1 cellular context compared by ENCODE assay signal in the genomic region with DNA sequence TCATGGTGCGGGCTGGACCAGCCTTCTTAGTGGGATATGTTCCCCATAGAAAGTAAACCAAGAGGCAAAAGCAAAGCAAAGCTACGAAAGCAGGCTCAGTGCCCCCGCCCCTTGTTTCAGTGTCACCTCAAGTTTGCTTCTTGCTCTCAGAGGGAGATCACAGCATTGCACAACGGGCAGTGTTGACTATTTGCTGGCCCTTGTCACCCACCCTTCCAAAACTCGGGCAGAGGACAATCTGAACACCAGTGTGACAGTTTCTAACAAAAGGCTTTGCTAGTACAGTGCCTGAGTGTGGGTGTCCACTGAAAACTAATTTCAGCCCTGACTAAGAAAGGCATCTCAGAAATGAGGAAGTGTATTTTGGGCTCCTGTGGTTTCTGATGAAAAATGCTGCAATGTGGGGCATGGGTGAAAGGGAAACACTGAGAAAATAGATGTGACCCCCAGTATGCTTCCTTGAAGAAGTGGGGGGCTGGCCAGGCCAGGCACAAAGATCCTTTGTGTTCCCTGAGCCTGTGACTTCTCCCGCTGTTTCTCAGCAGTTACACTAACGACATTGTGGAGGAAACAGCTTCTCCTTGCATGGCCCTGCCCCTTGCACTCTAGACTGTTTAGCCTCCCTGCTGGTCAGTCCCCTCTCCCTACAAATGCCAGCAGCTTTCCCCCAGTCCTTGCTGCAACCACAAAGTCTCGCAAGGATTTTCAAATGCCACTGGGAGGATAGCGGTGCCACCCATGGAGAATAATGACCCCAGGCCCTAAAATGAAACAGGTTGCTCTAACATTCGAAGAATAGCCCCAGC.
TF ChIP-seq lines count a peak whose summit lies in the region.

No MANE protein-coding gene starts in this region.

TF ChIP-seq in HepG2, 621 proteins besides CTCF, POLR2A, EP300 and RAD21 (continued from another document and continues in another):
- TF ChIP-seq ZSCAN31 (CRISPR knock-in tag; IDR thresholded peaks at IDR 0.05; ENCODE audit: low read depth) (no peak), ZNF672 (CRISPR knock-in tag; IDR thresholded peaks at IDR 0.05) (no peak), NFRKB (IDR thresholded peaks at IDR 0.05) (no peak), ZNF10 (CRISPR knock-in tag; IDR thresholded peaks at IDR 0.05; ENCODE audit: borderline replicate concordance, low read depth) (no peak), ZFY (CRISPR knock-in tag; IDR thresholded peaks at IDR 0.05) (no peak), MYC (CRISPR knock-in tag; IDR thresholded peaks at IDR 0.05; ENCODE audit: borderline replicate concordance) (no peak), KAT2B (IDR thresholded peaks at IDR 0.05; ENCODE audit: borderline replicate concordance, low read depth, low read length) (no peak), SIN3A (IDR thresholded peaks at IDR 0.05; ENCODE audit: borderline replicate concordance, low read depth, low read length) (no peak), SMAD1 (CRISPR knock-in tag; IDR thresholded peaks at IDR 0.05; ENCODE audit: borderline replicate concordance, low read depth) (no peak), ZNF337 (CRISPR knock-in tag; IDR thresholded peaks at IDR 0.05; ENCODE audit: borderline replicate concordance, low read depth) (no peak), ZNF737 (CRISPR knock-in tag; IDR thresholded peaks at IDR 0.05; ENCODE audit: borderline replicate concordance) (no peak), TEAD2 (CRISPR knock-in tag; IDR thresholded peaks at IDR 0.05) (no peak), ZFP90 (CRISPR knock-in tag; IDR thresholded peaks at IDR 0.05; ENCODE audit: borderline replicate concordance) (no peak), YEATS2 (CRISPR knock-in tag; IDR thresholded peaks at IDR 0.05; ENCODE audit: borderline replicate concordance) (no peak), ZNF138 (CRISPR knock-in tag; IDR thresholded peaks at IDR 0.05; ENCODE audit: low read depth) (no peak), ZNF891 (CRISPR knock-in tag; IDR thresholded peaks at IDR 0.05) (no peak), ZNF207 (IDR thresholded peaks at IDR 0.05; ENCODE audit: borderline replicate concordance) (no peak), ZNF382 (CRISPR knock-in tag; IDR thresholded peaks at IDR 0.05; ENCODE audit: borderline replicate concordance) (no peak), ZNF768 (CRISPR knock-in tag; IDR thresholded peaks at IDR 0.05) (no peak), NCOA1 (CRISPR knock-in tag; IDR thresholded peaks at IDR 0.05) (no peak), STAG1 (CRISPR knock-in tag; IDR thresholded peaks at IDR 0.05) (no peak), MEIS1 (CRISPR knock-in tag; IDR thresholded peaks at IDR 0.05; ENCODE audit: borderline replicate concordance) (no peak), SKI (IDR thresholded peaks at IDR 0.05; ENCODE audit: partially characterized antibody) (no peak), TMF1 (CRISPR knock-in tag; IDR thresholded peaks at IDR 0.05; ENCODE audit: low read depth) (no peak), ZNF331 (CRISPR knock-in tag; IDR thresholded peaks at IDR 0.05) (no peak; the same call in 1 of the 2 replicates), ZNF564 (CRISPR knock-in tag; IDR thresholded peaks at IDR 0.05) (no peak), ZFP41 (CRISPR knock-in tag; IDR thresholded peaks at IDR 0.05; ENCODE audit: borderline replicate concordance) (no peak), HNF4G (IDR thresholded peaks at IDR 0.05; ENCODE audit: borderline replicate concordance, low read depth, low read length) (peak; percentile 37; the same call in 1 of the 2 replicates), HNF4G (CRISPR knock-in tag; IDR thresholded peaks at IDR 0.05; ENCODE audit: borderline replicate concordance, low read depth) (0 out of 2 replicates have a peak, but pooled peaks have one; percentile 9), SP1 (IDR thresholded peaks at IDR 0.05) (no peak), SP1 (CRISPR knock-in tag; IDR thresholded peaks at IDR 0.05) (no peak), ZNF546 (CRISPR knock-in tag; conservative IDR thresholded peaks at IDR 0.05) (no peak), NPAS2 (CRISPR knock-in tag; IDR thresholded peaks at IDR 0.05; ENCODE audit: borderline replicate concordance) (no peak), HNRNPK (IDR thresholded peaks at IDR 0.05; ENCODE audit: low read depth, low read length, poor library complexity, severe bottlenecking) (no peak), JUNB (CRISPR knock-in tag; IDR thresholded peaks at IDR 0.05; ENCODE audit: borderline replicate concordance) (no peak), ZNF619 (CRISPR knock-in tag; IDR thresholded peaks at IDR 0.05) (no peak), MLLT10 (CRISPR knock-in tag; IDR thresholded peaks at IDR 0.05) (no peak), AKAP8 (CRISPR knock-in tag; IDR thresholded peaks at IDR 0.05) (no peak), ZNF329 (CRISPR knock-in tag; IDR thresholded peaks at IDR 0.05; ENCODE audit: low read depth) (no peak), HHEX (CRISPR knock-in tag; IDR thresholded peaks at IDR 0.05) (no peak), ZMAT3 (CRISPR knock-in tag; conservative IDR thresholded peaks at IDR 0.05) (no peak)
- TF ChIP-seq, protein P1, sequence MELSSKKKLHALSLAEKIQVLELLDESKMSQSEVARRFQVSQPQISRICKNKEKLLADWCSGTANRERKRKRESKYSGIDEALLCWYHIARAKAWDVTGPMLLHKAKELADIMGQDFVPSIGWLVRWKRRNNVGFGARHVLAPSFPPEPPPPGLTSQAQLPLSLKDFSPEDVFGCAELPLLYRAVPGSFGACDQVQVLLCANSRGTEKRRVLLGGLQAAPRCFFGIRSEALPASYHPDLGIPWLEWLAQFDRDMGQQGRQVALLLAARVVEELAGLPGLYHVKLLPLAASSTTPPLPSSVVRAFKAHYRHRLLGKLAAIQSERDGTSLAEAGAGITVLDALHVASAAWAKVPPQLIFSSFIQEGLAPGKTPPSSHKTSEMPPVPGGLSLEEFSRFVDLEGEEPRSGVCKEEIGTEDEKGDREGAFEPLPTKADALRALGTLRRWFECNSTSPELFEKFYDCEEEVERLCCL (CRISPR knock-in tag; IDR thresholded peaks at IDR 0.05; ENCODE audit: borderline replicate concordance) = no peak
- TF ChIP-seq, protein P2, sequence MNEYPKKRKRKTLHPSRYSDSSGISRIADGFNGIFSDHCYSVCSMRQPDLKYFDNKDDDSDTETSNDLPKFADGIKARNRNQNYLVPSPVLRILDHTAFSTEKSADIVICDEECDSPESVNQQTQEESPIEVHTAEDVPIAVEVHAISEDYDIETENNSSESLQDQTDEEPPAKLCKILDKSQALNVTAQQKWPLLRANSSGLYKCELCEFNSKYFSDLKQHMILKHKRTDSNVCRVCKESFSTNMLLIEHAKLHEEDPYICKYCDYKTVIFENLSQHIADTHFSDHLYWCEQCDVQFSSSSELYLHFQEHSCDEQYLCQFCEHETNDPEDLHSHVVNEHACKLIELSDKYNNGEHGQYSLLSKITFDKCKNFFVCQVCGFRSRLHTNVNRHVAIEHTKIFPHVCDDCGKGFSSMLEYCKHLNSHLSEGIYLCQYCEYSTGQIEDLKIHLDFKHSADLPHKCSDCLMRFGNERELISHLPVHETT (CRISPR knock-in tag; conservative IDR thresholded peaks at IDR 0.05) = no peak
- TF ChIP-seq, protein P3, sequence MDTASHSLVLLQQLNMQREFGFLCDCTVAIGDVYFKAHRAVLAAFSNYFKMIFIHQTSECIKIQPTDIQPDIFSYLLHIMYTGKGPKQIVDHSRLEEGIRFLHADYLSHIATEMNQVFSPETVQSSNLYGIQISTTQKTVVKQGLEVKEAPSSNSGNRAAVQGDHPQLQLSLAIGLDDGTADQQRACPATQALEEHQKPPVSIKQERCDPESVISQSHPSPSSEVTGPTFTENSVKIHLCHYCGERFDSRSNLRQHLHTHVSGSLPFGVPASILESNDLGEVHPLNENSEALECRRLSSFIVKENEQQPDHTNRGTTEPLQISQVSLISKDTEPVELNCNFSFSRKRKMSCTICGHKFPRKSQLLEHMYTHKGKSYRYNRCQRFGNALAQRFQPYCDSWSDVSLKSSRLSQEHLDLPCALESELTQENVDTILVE (CRISPR knock-in tag; IDR thresholded peaks at IDR 0.05) = no peak
- TF ChIP-seq, protein P4, sequence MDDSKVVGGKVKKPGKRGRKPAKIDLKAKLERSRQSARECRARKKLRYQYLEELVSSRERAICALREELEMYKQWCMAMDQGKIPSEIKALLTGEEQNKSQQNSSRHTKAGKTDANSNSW (CRISPR knock-in tag; IDR thresholded peaks at IDR 0.05; ENCODE audit: borderline replicate concordance) = no peak
- TF ChIP-seq, protein P5, sequence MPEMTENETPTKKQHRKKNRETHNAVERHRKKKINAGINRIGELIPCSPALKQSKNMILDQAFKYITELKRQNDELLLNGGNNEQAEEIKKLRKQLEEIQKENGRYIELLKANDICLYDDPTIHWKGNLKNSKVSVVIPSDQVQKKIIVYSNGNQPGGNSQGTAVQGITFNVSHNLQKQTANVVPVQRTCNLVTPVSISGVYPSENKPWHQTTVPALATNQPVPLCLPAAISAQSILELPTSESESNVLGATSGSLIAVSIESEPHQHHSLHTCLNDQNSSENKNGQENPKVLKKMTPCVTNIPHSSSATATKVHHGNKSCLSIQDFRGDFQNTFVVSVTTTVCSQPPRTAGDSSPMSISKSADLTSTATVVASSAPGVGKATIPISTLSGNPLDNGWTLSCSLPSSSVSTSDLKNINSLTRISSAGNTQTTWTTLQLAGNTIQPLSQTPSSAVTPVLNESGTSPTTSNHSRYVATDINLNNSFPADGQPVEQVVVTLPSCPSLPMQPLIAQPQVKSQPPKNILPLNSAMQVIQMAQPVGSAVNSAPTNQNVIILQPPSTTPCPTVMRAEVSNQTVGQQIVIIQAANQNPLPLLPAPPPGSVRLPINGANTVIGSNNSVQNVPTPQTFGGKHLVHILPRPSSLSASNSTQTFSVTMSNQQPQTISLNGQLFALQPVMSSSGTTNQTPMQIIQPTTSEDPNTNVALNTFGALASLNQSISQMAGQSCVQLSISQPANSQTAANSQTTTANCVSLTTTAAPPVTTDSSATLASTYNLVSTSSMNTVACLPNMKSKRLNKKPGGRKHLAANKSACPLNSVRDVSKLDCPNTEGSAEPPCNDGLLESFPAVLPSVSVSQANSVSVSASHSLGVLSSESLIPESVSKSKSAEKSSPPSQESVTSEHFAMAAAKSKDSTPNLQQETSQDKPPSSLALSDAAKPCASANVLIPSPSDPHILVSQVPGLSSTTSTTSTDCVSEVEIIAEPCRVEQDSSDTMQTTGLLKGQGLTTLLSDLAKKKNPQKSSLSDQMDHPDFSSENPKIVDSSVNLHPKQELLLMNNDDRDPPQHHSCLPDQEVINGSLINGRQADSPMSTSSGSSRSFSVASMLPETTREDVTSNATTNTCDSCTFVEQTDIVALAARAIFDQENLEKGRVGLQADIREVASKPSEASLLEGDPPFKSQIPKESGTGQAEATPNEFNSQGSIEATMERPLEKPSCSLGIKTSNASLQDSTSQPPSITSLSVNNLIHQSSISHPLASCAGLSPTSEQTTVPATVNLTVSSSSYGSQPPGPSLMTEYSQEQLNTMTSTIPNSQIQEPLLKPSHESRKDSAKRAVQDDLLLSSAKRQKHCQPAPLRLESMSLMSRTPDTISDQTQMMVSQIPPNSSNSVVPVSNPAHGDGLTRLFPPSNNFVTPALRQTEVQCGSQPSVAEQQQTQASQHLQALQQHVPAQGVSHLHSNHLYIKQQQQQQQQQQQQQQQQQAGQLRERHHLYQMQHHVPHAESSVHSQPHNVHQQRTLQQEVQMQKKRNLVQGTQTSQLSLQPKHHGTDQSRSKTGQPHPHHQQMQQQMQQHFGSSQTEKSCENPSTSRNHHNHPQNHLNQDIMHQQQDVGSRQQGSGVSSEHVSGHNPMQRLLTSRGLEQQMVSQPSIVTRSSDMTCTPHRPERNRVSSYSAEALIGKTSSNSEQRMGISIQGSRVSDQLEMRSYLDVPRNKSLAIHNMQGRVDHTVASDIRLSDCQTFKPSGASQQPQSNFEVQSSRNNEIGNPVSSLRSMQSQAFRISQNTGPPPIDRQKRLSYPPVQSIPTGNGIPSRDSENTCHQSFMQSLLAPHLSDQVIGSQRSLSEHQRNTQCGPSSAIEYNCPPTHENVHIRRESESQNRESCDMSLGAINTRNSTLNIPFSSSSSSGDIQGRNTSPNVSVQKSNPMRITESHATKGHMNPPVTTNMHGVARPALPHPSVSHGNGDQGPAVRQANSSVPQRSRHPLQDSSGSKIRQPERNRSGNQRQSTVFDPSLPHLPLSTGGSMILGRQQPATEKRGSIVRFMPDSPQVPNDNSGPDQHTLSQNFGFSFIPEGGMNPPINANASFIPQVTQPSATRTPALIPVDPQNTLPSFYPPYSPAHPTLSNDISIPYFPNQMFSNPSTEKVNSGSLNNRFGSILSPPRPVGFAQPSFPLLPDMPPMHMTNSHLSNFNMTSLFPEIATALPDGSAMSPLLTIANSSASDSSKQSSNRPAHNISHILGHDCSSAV (CRISPR knock-in tag; IDR thresholded peaks at IDR 0.05; ENCODE audit: borderline replicate concordance) = no peak
- TF ChIP-seq, protein P6, sequence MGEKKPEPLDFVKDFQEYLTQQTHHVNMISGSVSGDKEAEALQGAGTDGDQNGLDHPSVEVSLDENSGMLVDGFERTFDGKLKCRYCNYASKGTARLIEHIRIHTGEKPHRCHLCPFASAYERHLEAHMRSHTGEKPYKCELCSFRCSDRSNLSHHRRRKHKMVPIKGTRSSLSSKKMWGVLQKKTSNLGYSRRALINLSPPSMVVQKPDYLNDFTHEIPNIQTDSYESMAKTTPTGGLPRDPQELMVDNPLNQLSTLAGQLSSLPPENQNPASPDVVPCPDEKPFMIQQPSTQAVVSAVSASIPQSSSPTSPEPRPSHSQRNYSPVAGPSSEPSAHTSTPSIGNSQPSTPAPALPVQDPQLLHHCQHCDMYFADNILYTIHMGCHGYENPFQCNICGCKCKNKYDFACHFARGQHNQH (CRISPR knock-in tag; IDR thresholded peaks at IDR 0.05) = no peak
